In genomic region chr6:44387346-44388134, GRCh38 we compare ENCODE assay signal across 8 cellular contexts. TPM values are rescaled to one million over a fixed set of nuclear protein-coding genes. Genes with fewer than 3 reads are reported as not detected.
DNase-seq lines count a peak whose midpoint lies in the region; ATAC-seq and TF ChIP-seq lines count a peak whose summit lies in the region.

Gene CDC5L (plus strand): TSS chr6:44387706. CDS start chr6:44387824, 118 bp downstream.

- H3K4me3 Mint-ChIP-seq in effector memory CD8-positive, alpha-beta T cell = peak within 1 kb of the TSS; percentile 93 to 94

- H3K9me3 Mint-ChIP-seq in effector memory CD8-positive, alpha-beta T cell = no peaks in the 10 kb centered on the region

- peak; percentile 99 for DNase-seq in CMK (ENCODE audit: low read depth)
- peak; percentile 96 for DNase-seq in GM20000 (ENCODE audit: low spot score)
- DNase-seq in HT1080 (ENCODE audit: low read depth) = peak; percentile 99
- DNase-seq in NOMO-1 treated with DMSO at 0.1 percent for 48 hours (lab: John Stamatoyannopoulos, UW; ENCODE audit: unreplicated experiment) = peak; percentile 99
- peak; percentile 87 to 89 for DNase-seq in activated CD8-positive, alpha-beta memory T cell treated with anti-CD3 and anti-CD28 coated beads for 4 hours (ENCODE audit: low read depth in 2 of 2)
- DNase-seq in effector memory CD8-positive, alpha-beta T cell = peak; percentile 89 to 90 (median 89)
- DNase-seq in medulla oblongata (ENCODE audit: extremely low spot score) = peak; percentile 98
- DNase-seq in stimulated activated CD8-positive, alpha-beta memory T cell treated with anti-CD3 and anti-CD28 coated beads, Interleukin-12 subunit alpha, Interleukin-12 subunit beta, amount 100 ng/mL, for 1 hour (ENCODE audit: low read depth) = peak; percentile 85

- peak; percentile 85 for ATAC-seq in effector memory CD8-positive, alpha-beta T cell (replicated peaks)

- no peak for TF ChIP-seq CTCF in GM20000 (IDR thresholded peaks at IDR 0.05; ENCODE audit: extremely low read depth, missing control alignments)

- H3K36me3 Mint-ChIP-seq in effector memory CD8-positive, alpha-beta T cell (ENCODE audit: insufficient read depth) = peaks cover 27% of the 10 kb centered on the region

- H3K27ac Mint-ChIP-seq in effector memory CD8-positive, alpha-beta T cell = peak within 1 kb of the TSS; percentile 95 to 97

- peaks cover 30 to 47% of the 10 kb centered on the region in 2 donors for H3K4me1 Mint-ChIP-seq in effector memory CD8-positive, alpha-beta T cell (ENCODE audit: low read depth in 2 of 2)

- H3K27me3 Mint-ChIP-seq in effector memory CD8-positive, alpha-beta T cell = peaks cover 0 to 6% of the 10 kb centered on the region in 2 donors

RNA-seq across cellular contexts. Expression of gene CDC5L, which starts in this region (rescaled TPM):
- total RNA-seq in HT1080 (2014; rRNA removed; shearing (Covaris generic)) = 22.6 and 23.5 TPM in 2 replicates
- 13.6 and 16.2 TPM in 2 replicates for polyA plus RNA-seq in HT1080 (2015; cell fraction: cytosol; rRNA removed)
- polyA plus RNA-seq in HT1080 (2015; cell fraction: nucleus; rRNA removed) = 33.4 and 33.9 TPM in 2 replicates

Comparison
In these comparisons a context has a peak if more than half of its experiments do, and no peak if none do; other contexts are left out.
1. Peak in every context shown above with its lines: DNase-seq and ATAC-seq.